In the genomic region with DNA sequence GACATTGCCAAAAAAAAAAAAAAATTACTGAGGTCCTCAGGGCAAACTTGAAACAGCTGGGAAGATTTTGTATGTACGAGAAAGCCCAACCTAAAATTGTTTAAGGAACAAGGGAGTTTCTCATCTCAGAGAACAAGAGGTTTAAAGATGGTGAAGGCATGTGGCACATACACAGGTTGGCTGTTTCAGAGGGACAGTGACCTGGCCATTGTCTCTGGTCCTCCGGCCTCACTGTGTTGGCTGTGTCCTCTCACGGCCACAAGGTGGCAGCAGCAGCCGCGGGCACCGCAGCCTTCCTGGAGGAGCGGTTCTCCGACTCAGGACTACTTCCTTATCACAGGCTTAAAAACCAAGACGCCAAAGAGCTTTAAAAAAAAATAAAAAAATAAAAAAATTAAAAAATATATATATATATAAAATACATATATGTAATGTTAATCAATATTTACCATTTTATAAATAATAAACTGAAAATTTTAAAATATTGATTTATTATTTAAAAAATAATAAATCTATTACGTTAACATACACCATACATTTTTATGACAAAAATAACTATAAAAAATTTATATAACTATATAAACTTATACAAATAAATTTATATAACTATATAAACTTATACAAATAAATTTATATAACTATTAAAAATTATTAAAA, we compare ENCODE assay signal across 8 cellular contexts. TPM values are rescaled to one million over a fixed set of nuclear protein-coding genes. Genes with fewer than 3 reads are reported as not detected.
A peak's percentile ranks its signal among the peaks of the same experiment; 100 is the strongest.
DNase-seq lines count a peak whose midpoint lies in the region; ATAC-seq and TF ChIP-seq lines count a peak whose summit lies in the region.

No MANE protein-coding gene starts in this region.

- H3K4me1 ChIP-seq in HAP-1 (no peaks in the 10 kb centered on the region), heart right ventricle (peaks cover 0 to 7% (median 0%) of the 10 kb centered on the region in 9 donors)

- WGBS in heart right ventricle, 2 donors, result 6 to 10% methylated on average over 10 of the region's 10 CpGs

- DNase-seq in G401 (ENCODE audit: low spot score) (peak; percentile 86), HAP-1 (ENCODE audit: low spot score in 2 of 2) (peak; percentile 72 to 83), NCI-H1092 treated with DMSO at 0.1 percent for 48 hours (lab: John Stamatoyannopoulos, UW) (peak; percentile 59), T-helper 1 cell (peak; percentile 43 to 79 (median 67)), heart right ventricle (peak; percentile 76 to 82), putamen (ENCODE audit: low spot score) (peak; percentile 67)
- peak; percentile 78 for DNase-seq in activated naive CD8-positive, alpha-beta T cell treated with anti-CD3 and anti-CD28 coated beads, Interleukin-2, amount 50 U/mL, for 24 hours

- H3K4me3 ChIP-seq in HAP-1 (no peak overlapping the region), heart right ventricle (no peak overlapping the region)

- H3K27me3 Mint-ChIP-seq in activated naive CD8-positive, alpha-beta T cell treated with anti-CD3 and anti-CD28 coated beads, Interleukin-2, amount 50 U/mL, for 24 hours, result no peaks in the 10 kb centered on the region

- no peak overlapping the region for H3K4me3 Mint-ChIP-seq in activated naive CD8-positive, alpha-beta T cell treated with anti-CD3 and anti-CD28 coated beads, Interleukin-2, amount 50 U/mL, for 24 hours

- no peaks in the 10 kb centered on the region for H3K36me3 ChIP-seq in HAP-1 (replicated peaks)
- no peaks in the 10 kb centered on the region for H3K36me3 ChIP-seq in heart right ventricle

- intact Hi-C loops in heart right ventricle (cut with DNase I), result loop anchor here in 9 of 10 donors (2.0 to 10.0 kb wide), 9 partner anchors 294 to 471 kb away; no protein-coding TSS in a partner anchor

- H3K27ac ChIP-seq in heart right ventricle, result no peak overlapping the region

- peak; percentile 92 to 99 (median 96) for TF ChIP-seq CTCF in heart right ventricle (IDR thresholded peaks at IDR 0.05)

- ATAC-seq in activated naive CD8-positive, alpha-beta T cell treated with anti-CD3 and anti-CD28 coated beads, Interleukin-2, amount 50 U/mL, for 24 hours, result peak; percentile 98
- ATAC-seq in heart right ventricle (peak; percentile 78 to 97 (median 94)), HG03457 (IDR thresholded peaks at IDR 0.05; ENCODE audit: unreplicated experiment) (no peak)

- H3K27ac Mint-ChIP-seq in activated naive CD8-positive, alpha-beta T cell treated with anti-CD3 and anti-CD28 coated beads, Interleukin-2, amount 50 U/mL, for 24 hours, result no peak overlapping the region

- H3K4me1 Mint-ChIP-seq in activated naive CD8-positive, alpha-beta T cell treated with anti-CD3 and anti-CD28 coated beads, Interleukin-2, amount 50 U/mL, for 24 hours, result peaks cover 1% of the 10 kb centered on the region

- in situ Hi-C loops in G401 (cut with HindIII; ENCODE audit: low sequenced_read_pairs), result no loop called here
- in situ Hi-C loops in HAP-1 (cut with MboI; ENCODE audit: low sequenced_read_pairs), result loop anchor here (10.0 to 25.0 kb wide), 2 partner anchors 391 to 474 kb away; no protein-coding TSS in a partner anchor

- H3K9me3 ChIP-seq in HAP-1 (no peaks in the 10 kb centered on the region), heart right ventricle (no peaks in the 10 kb centered on the region)

- no peaks in the 10 kb centered on the region for H3K9me3 Mint-ChIP-seq in activated naive CD8-positive, alpha-beta T cell treated with anti-CD3 and anti-CD28 coated beads, Interleukin-2, amount 50 U/mL, for 24 hours

- H3K36me3 Mint-ChIP-seq in activated naive CD8-positive, alpha-beta T cell treated with anti-CD3 and anti-CD28 coated beads, Interleukin-2, amount 50 U/mL, for 24 hours (ENCODE audit: low read depth), result no peaks in the 10 kb centered on the region

- H3K27me3 ChIP-seq in HAP-1 (ENCODE audit: low read depth) (no peaks in the 10 kb centered on the region), heart right ventricle (no peaks in the 10 kb centered on the region)

RNA-seq across cellular contexts. Expression of gene GTF2H5, which starts 52.8 kb away (rescaled TPM):
- 5.7 and 6.2 TPM in 2 replicates for total RNA-seq in G401 (2014; rRNA removed; shearing (Covaris generic))
- 10 to 100 TPM; 23.1 to 32.1 (median 27.2) TPM for total RNA-seq in heart right ventricle
- polyA plus RNA-seq in heart right ventricle, result 1 to 10 TPM; 2.5 to 6.4 TPM

RNA-seq across cellular contexts. Expression of gene SERAC1, which starts 52.9 kb away (rescaled TPM):
- 10.6 and 16.8 TPM in 2 replicates for total RNA-seq in G401 (2014; rRNA removed; shearing (Covaris generic))
- total RNA-seq in heart right ventricle, result 1 to 10 TPM; 4.0 to 6.0 (median 4.9) TPM
- polyA plus RNA-seq in heart right ventricle, result 1 to 10 TPM; 2.0 to 3.0 TPM
